In genomic region chr3:71031914-71032521, GRCh38 we compare ENCODE assay signal across 11 cellular contexts.
A peak's percentile ranks its signal among the peaks of the same experiment; 100 is the strongest.
DNase-seq lines count a peak whose midpoint lies in the region; ATAC-seq and TF ChIP-seq lines count a peak whose summit lies in the region.
"Had no signal": no experiment of that assay in that cellular context is flagged by ENCODE, and none has a peak within 500 bp of the region (broad histone marks: within the 10 kb centered on the region; RNA-seq: fewer than 3 reads in every experiment).

No MANE protein-coding gene starts in this region.

- TF ChIP-seq CTCF in osteocyte (IDR thresholded peaks at IDR 0.05) = no peak

- H3K9me3 Mint-ChIP-seq in osteocyte (ENCODE audit: unreplicated experiment) = no peaks in the 10 kb centered on the region
- no peaks in the 10 kb centered on the region for H3K9me3 Mint-ChIP-seq in activated CD4-positive, alpha-beta T cell treated with anti-CD3 and anti-CD28 coated beads, Interleukin-2, amount 10 ng/mL, durations not matched to agents 24 days and 14 days

- intact Hi-C loops in activated CD4-positive, alpha-beta T cell treated with anti-CD3 and anti-CD28 coated beads, Interleukin-2, amount 10 ng/mL, durations not matched to agents 24 days and 14 days (cut with micrococcal nuclease) = no loop called here

- peak overlapping the region; percentile 27 for H3K27ac Mint-ChIP-seq in osteocyte (ENCODE audit: unreplicated experiment)
- H3K27ac Mint-ChIP-seq in activated CD4-positive, alpha-beta T cell treated with anti-CD3 and anti-CD28 coated beads, Interleukin-2, amount 10 ng/mL, durations not matched to agents 24 days and 14 days = no peak overlapping the region

- ATAC-seq in HG02678 (IDR thresholded peaks at IDR 0.05; ENCODE audit: unreplicated experiment) (peak; percentile 68), HG02885 (IDR thresholded peaks at IDR 0.05; ENCODE audit: poor library complexity, unreplicated experiment) (no peak)

- peaks cover 54% of the 10 kb centered on the region for H3K4me1 Mint-ChIP-seq in osteocyte (ENCODE audit: unreplicated experiment)
- peaks cover 37% of the 10 kb centered on the region for H3K4me1 Mint-ChIP-seq in activated CD4-positive, alpha-beta T cell treated with anti-CD3 and anti-CD28 coated beads, Interleukin-2, amount 10 ng/mL, durations not matched to agents 24 days and 14 days

- no peak overlapping the region for H3K4me3 Mint-ChIP-seq in osteocyte (ENCODE audit: unreplicated experiment)
- no peak overlapping the region for H3K4me3 Mint-ChIP-seq in activated CD4-positive, alpha-beta T cell treated with anti-CD3 and anti-CD28 coated beads, Interleukin-2, amount 10 ng/mL, durations not matched to agents 24 days and 14 days

- H3K36me3 Mint-ChIP-seq in osteocyte (ENCODE audit: unreplicated experiment) = peaks cover 54% of the 10 kb centered on the region
- peaks cover 64% of the 10 kb centered on the region for H3K36me3 Mint-ChIP-seq in activated CD4-positive, alpha-beta T cell treated with anti-CD3 and anti-CD28 coated beads, Interleukin-2, amount 10 ng/mL, durations not matched to agents 24 days and 14 days (ENCODE audit: low read depth)

- DNase-seq in DMS53 (lab: John Stamatoyannopoulos, UW) (peak; percentile 74), dermis blood vessel endothelial cell (peak; percentile 56), osteocyte (ENCODE audit: extremely low spot score, unreplicated experiment) (no peak), HuH-7 (ENCODE audit: low spot score) (no peak)
- no peak for DNase-seq in stimulated activated CD4-positive, alpha-beta T cell treated with anti-CD3 and anti-CD28 coated beads, Interleukin-4, amount 100 ng/mL, for 4 hours
- DNase-seq in activated CD4-positive, alpha-beta T cell treated with anti-CD3 and anti-CD28 coated beads, Interleukin-2, amount 10 ng/mL, durations not matched to agents 24 days and 14 days = no peak
- DNase-seq: GDM1; kidney glomerular epithelial cell; stimulated activated CD4-positive, alpha-beta T cell treated with anti-CD3 and anti-CD28 coated beads, Interleukin-4, amount 100 ng/mL, for 1 hour had no signal

- no peaks in the 10 kb centered on the region for H3K27me3 Mint-ChIP-seq in osteocyte (ENCODE audit: unreplicated experiment)
- H3K27me3 Mint-ChIP-seq in activated CD4-positive, alpha-beta T cell treated with anti-CD3 and anti-CD28 coated beads, Interleukin-2, amount 10 ng/mL, durations not matched to agents 24 days and 14 days = no peaks in the 10 kb centered on the region

Comparison
In these comparisons a context has a peak if more than half of its experiments do, and no peak if none do; other contexts are left out.
1. DNase-seq: peak in DMS53 (single experiment) and dermis blood vessel endothelial cell (single experiment); none in osteocyte (single experiment), HuH-7 (single experiment), stimulated activated CD4-positive, alpha-beta T cell treated with anti-CD3 and anti-CD28 coated beads, Interleukin-4, amount 100 ng/mL, for 4 hours (0 of 2) and activated CD4-positive, alpha-beta T cell treated with anti-CD3 and anti-CD28 coated beads, Interleukin-2, amount 10 ng/mL, durations not matched to agents 24 days and 14 days (single experiment).